In the genomic region with DNA sequence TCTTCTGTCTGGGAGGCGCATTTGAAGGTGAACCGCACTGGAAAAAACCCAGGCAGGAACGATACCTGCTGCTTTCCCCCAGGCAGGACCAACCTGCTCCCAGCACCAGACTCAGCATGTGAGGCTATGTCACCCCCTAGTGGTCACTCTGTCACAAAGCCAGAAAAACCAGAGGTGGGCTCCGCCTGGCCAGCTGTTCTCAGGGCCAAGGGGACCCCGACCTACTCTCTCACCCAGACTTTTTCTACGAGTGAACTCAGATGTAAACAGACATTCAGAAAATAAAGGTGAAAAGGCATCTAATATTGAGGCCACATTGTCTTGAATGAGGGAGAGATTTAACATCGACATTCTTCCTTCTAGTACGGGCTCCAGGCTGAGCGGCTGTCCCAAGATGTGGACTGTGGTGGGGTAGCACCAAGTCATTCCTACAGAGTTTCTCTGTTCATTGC, we compare ENCODE assay signal across 8 cellular contexts.
A peak's percentile ranks its signal among the peaks of the same experiment; 100 is the strongest.
DNase-seq lines count a peak whose midpoint lies in the region; ATAC-seq and TF ChIP-seq lines count a peak whose summit lies in the region.

No MANE protein-coding gene starts in this region.

- TF ChIP-seq CTCF in CD8-positive, alpha-beta T cell (IDR thresholded peaks at IDR 0.05): peak; percentile 95

- H3K27me3 Mint-ChIP-seq in CD8-positive, alpha-beta T cell (ENCODE audit: low read depth): no peaks in the 10 kb centered on the region

- no peaks in the 10 kb centered on the region for H3K9me3 Mint-ChIP-seq in CD8-positive, alpha-beta T cell

- no peaks in the 10 kb centered on the region for H3K9me3 ChIP-seq in CD8-positive, alpha-beta T cell (ENCODE audit: low read length)

- H3K27ac ChIP-seq in CD8-positive, alpha-beta T cell (ENCODE audit: low read depth, low read length): no peak overlapping the region

- H3K36me3 ChIP-seq in CD8-positive, alpha-beta T cell (ENCODE audit: insufficient read depth, low read length): no peaks in the 10 kb centered on the region

- CTCF ChIA-PET in CD8-positive, alpha-beta T cell (lab: Charles Lee): interaction anchor here (0.6 to 6.0 kb wide), 34 partner anchors 9 to 444 kb away, joined by 3 to 54 read pairs (median 4); no protein-coding TSS in a partner anchor

- peak in 6 of 7 experiments; percentile 31 to 72 (median 64) for DNase-seq in CD8-positive, alpha-beta T cell
- DNase-seq in NCI-H2029 treated with DMSO at 0.1 percent for 48 hours (lab: John Stamatoyannopoulos, UW) (peak; percentile 52), cerebellum (ENCODE audit: low spot score) (peak; percentile 68), left kidney (ENCODE audit: low read depth, low spot score) (peak; percentile 88)
- DNase-seq in activated CD4-positive, CD25-positive, alpha-beta regulatory T cell (lab: John Stamatoyannopoulos, UW): peak in 3 of 4 experiments; percentile 17 to 27 (median 17)
- DNase-seq in stimulated activated CD4-positive, alpha-beta T cell treated with anti-CD3 and anti-CD28 coated beads, TNF-alpha, amount 100 ng/mL, for 48 hours (ENCODE audit: low read depth in 3 of 3): peak; percentile 26 to 52 (median 34)

- H3K4me3 ChIP-seq in CD8-positive, alpha-beta T cell (ENCODE audit: low read depth, low read length): no peak overlapping the region

- H3K36me3 Mint-ChIP-seq in CD8-positive, alpha-beta T cell: no peaks in the 10 kb centered on the region

- H3K27me3 ChIP-seq in CD8-positive, alpha-beta T cell (ENCODE audit: insufficient read depth, low read length): no peaks in the 10 kb centered on the region

- H3K4me1 ChIP-seq in CD8-positive, alpha-beta T cell (ENCODE audit: insufficient read depth, low read length): peaks cover 25% of the 10 kb centered on the region

- H3K4me3 Mint-ChIP-seq in CD8-positive, alpha-beta T cell: no peak overlapping the region

- H3K4me1 Mint-ChIP-seq in CD8-positive, alpha-beta T cell (ENCODE audit: low read depth): peaks cover 29% of the 10 kb centered on the region

- POLR2A ChIA-PET in CD8-positive, alpha-beta T cell (lab: Charles Lee): interaction anchor here (1.5 kb wide), 1 partner anchor 10 kb away, joined by 6 read pairs; no protein-coding TSS in a partner anchor

- intact Hi-C loops in CD8-positive, alpha-beta T cell (cut with DNase I, micrococcal nuclease): loop anchor here (1.0 to 10.0 kb wide), 9 partner anchors 10 to 444 kb away; a partner anchor contains a TSS

- peak; percentile 62 for ATAC-seq in CD8-positive, alpha-beta T cell
- ATAC-seq in GM21619 (IDR thresholded peaks at IDR 0.05; ENCODE audit: unreplicated experiment) (peak; percentile 67), HG03571 (IDR thresholded peaks at IDR 0.05; ENCODE audit: unreplicated experiment) (no peak)

- peak overlapping the region; percentile 41 for H3K27ac Mint-ChIP-seq in CD8-positive, alpha-beta T cell

Comparison
In these comparisons a context has a peak if more than half of its experiments do, and no peak if none do; other contexts are left out.
1. DNase-seq: peak in every context shown above with its lines; median percentile 88 in left kidney; 68 in cerebellum; 64 in CD8-positive, alpha-beta T cell; 52 in NCI-H2029 treated with DMSO at 0.1 percent for 48 hours; 34 in stimulated activated CD4-positive, alpha-beta T cell treated with anti-CD3 and anti-CD28 coated beads, TNF-alpha, amount 100 ng/mL, for 48 hours; 17 in activated CD4-positive, CD25-positive, alpha-beta regulatory T cell.